ENCODE assay signal across 9 cellular contexts in genomic region chr6:134379599-134379998, GRCh38.
DNase-seq lines count a peak whose midpoint lies in the region; ATAC-seq and TF ChIP-seq lines count a peak whose summit lies in the region.
"Had no signal": no experiment of that assay in that cellular context is flagged by ENCODE, and none has a peak within 500 bp of the region (broad histone marks: within the 10 kb centered on the region; RNA-seq: fewer than 3 reads in every experiment).

No MANE protein-coding gene starts in this region.

- no peaks in the 10 kb centered on the region for H3K9me3 Mint-ChIP-seq in activated T-cell treated with anti-CD3 and anti-CD28 coated beads, Interleukin-2, amount 50 U/mL, for 72 hours

- peak overlapping the region; percentile 83 for H3K27ac Mint-ChIP-seq in activated T-cell treated with anti-CD3 and anti-CD28 coated beads, Interleukin-2, amount 50 U/mL, for 72 hours
- H3K27ac Mint-ChIP-seq in T-helper 17 cell = peak overlapping the region; percentile 67

- TF ChIP-seq CTCF in stomach (IDR thresholded peaks at IDR 0.05) = no peak

- DNase-seq in activated T-cell treated with anti-CD3 and anti-CD28 coated beads, Interleukin-2, amount 50 U/mL, for 72 hours = no peak
- no peak for DNase-seq in activated T-cell treated with anti-CD3 and anti-CD28 coated beads, Interleukin-2, amount 50 U/mL, for 48 hours
- DNase-seq in T-helper 17 cell = no peak
- DNase-seq in stomach = no peak
- DNase-seq in cerebellar nuclear complex (lab: John Stamatoyannopoulos, UW) = no peak
- DNase-seq in stimulated activated CD4-positive, alpha-beta T cell treated with anti-CD3 and anti-CD28 coated beads, Interleukin-12 subunit alpha, Interleukin-12 subunit beta, amount 100 ng/mL, for 4 hours = no peak
- DNase-seq: uterus had no signal

- H3K4me1 ChIP-seq in stomach = peaks cover 4 to 18% (median 14%) of the 10 kb centered on the region in 4 donors
- H3K4me1 ChIP-seq: uterus had no signal

- intact Hi-C loops in stomach (cut with DNase I; ENCODE audit: low total_unique reads) = no loop called here

- TF ChIP-seq EP300 in stomach (IDR thresholded peaks at IDR 0.05) = no peak

- no peaks in the 10 kb centered on the region for H3K27me3 Mint-ChIP-seq in activated T-cell treated with anti-CD3 and anti-CD28 coated beads, Interleukin-2, amount 50 U/mL, for 72 hours (ENCODE audit: low read depth)
- no peaks in the 10 kb centered on the region for H3K27me3 Mint-ChIP-seq in T-helper 17 cell

- no peaks in the 10 kb centered on the region for H3K36me3 ChIP-seq in stomach
- H3K36me3 ChIP-seq: uterus had no signal

- ATAC-seq in activated T-cell treated with anti-CD3 and anti-CD28 coated beads, Interleukin-2, amount 50 U/mL, for 72 hours (replicated peaks in 1 of 2) = peak; percentile 2 to 7
- ATAC-seq in T-helper 17 cell = no peak
- ATAC-seq in esophagus mucosa = peak; percentile 57
- ATAC-seq in GM18873 (IDR thresholded peaks at IDR 0.05; ENCODE audit: low FRiP score, unreplicated experiment) = no peak

- no peaks in the 10 kb centered on the region for H3K36me3 Mint-ChIP-seq in activated T-cell treated with anti-CD3 and anti-CD28 coated beads, Interleukin-2, amount 50 U/mL, for 72 hours (ENCODE audit: insufficient read depth in 2 of 2)
- H3K36me3 Mint-ChIP-seq in T-helper 17 cell (ENCODE audit: low read depth) = peaks cover 2% of the 10 kb centered on the region

- H3K27me3 ChIP-seq in stomach = no peaks in the 10 kb centered on the region
- H3K27me3 ChIP-seq: uterus had no signal

- no peaks in the 10 kb centered on the region for H3K9me3 ChIP-seq in T-helper 17 cell (ENCODE audit: control insufficient read depth, low read length, poor library complexity, severe bottlenecking)
- no peaks in the 10 kb centered on the region for H3K9me3 ChIP-seq in stomach
- H3K9me3 ChIP-seq: uterus had no signal

- H3K4me1 Mint-ChIP-seq in activated T-cell treated with anti-CD3 and anti-CD28 coated beads, Interleukin-2, amount 50 U/mL, for 72 hours (ENCODE audit: low read depth) = peaks cover 41% of the 10 kb centered on the region
- peaks cover 21% of the 10 kb centered on the region for H3K4me1 Mint-ChIP-seq in T-helper 17 cell

- no peak overlapping the region for H3K4me3 ChIP-seq in stomach
- H3K4me3 ChIP-seq: uterus had no signal

- peak overlapping the region; percentile 54 to 88 for H3K4me3 Mint-ChIP-seq in activated T-cell treated with anti-CD3 and anti-CD28 coated beads, Interleukin-2, amount 50 U/mL, for 72 hours
- no peak overlapping the region for H3K4me3 Mint-ChIP-seq in T-helper 17 cell

- WGBS in stomach, 5 donors = 28 to 43% (median 41%) methylated on average over 1 of the region's 1 CpG

- peak overlapping the region in 4 of 5 donors; percentile 43 to 79 (median 67) for H3K27ac ChIP-seq in stomach
- H3K27ac ChIP-seq: uterus had no signal

- no peak for TF ChIP-seq POLR2A in stomach (IDR thresholded peaks at IDR 0.05)

Comparison
In these comparisons a context has a peak if more than half of its experiments do, and no peak if none do; other contexts are left out.
1. ATAC-seq: peak in activated T-cell treated with anti-CD3 and anti-CD28 coated beads, Interleukin-2, amount 50 U/mL, for 72 hours (2 of 2) and esophagus mucosa (single experiment); none in T-helper 17 cell (single experiment) and GM18873 (single experiment).